8 cellular contexts compared by ENCODE assay signal in genomic region chr1:178282949-178283367, GRCh38.
DNase-seq lines count a peak whose midpoint lies in the region; ATAC-seq and TF ChIP-seq lines count a peak whose summit lies in the region.

No MANE protein-coding gene starts in this region.

- TF ChIP-seq CTCF in GM13977 (IDR thresholded peaks at IDR 0.05; ENCODE audit: extremely low read depth, insufficient read depth, missing control alignments) = peak; percentile 33

- H3K4me3 Mint-ChIP-seq in stimulated activated memory B cell treated with anti-CD40 and anti-IgM and Interleukin-4, amounts not matched to agents 10 μg/mL and 1 μg/mL and 100 μg/mL, for 72 hours = no peak overlapping the region

- H3K27me3 Mint-ChIP-seq in stimulated activated memory B cell treated with anti-CD40 and anti-IgM and Interleukin-4, amounts not matched to agents 10 μg/mL and 1 μg/mL and 100 μg/mL, for 72 hours = no peaks in the 10 kb centered on the region

- H3K27ac Mint-ChIP-seq in stimulated activated memory B cell treated with anti-CD40 and anti-IgM and Interleukin-4, amounts not matched to agents 10 μg/mL and 1 μg/mL and 100 μg/mL, for 72 hours = no peak overlapping the region

- in situ Hi-C loops in GM13977 (cut with MboI; ENCODE audit: low pct_unique_long_range_greater_than_20kb, low sequenced_read_pairs, unreplicated experiment) = no loop called here

- peak overlapping the region; percentile 52 for H3K27ac ChIP-seq in epithelial cell of prostate

- H3K4me1 Mint-ChIP-seq in stimulated activated memory B cell treated with anti-CD40 and anti-IgM and Interleukin-4, amounts not matched to agents 10 μg/mL and 1 μg/mL and 100 μg/mL, for 72 hours = no peaks in the 10 kb centered on the region

- no peaks in the 10 kb centered on the region for H3K9me3 Mint-ChIP-seq in stimulated activated memory B cell treated with anti-CD40 and anti-IgM and Interleukin-4, amounts not matched to agents 10 μg/mL and 1 μg/mL and 100 μg/mL, for 72 hours

- no peak for ATAC-seq in stimulated activated memory B cell treated with anti-CD40 and anti-IgM and Interleukin-4, amounts not matched to agents 10 μg/mL and 1 μg/mL and 100 μg/mL, for 72 hours

- no peaks in the 10 kb centered on the region for H3K36me3 Mint-ChIP-seq in stimulated activated memory B cell treated with anti-CD40 and anti-IgM and Interleukin-4, amounts not matched to agents 10 μg/mL and 1 μg/mL and 100 μg/mL, for 72 hours

- DNase-seq in GM13977 (ENCODE audit: low spot score) = peak; percentile 18
- DNase-seq in NOMO-1 treated with DMSO at 0.1 percent for 48 hours (lab: John Stamatoyannopoulos, UW; ENCODE audit: unreplicated experiment) = peak; percentile 88
- peak; percentile 22 for DNase-seq in epithelial cell of prostate (ENCODE audit: low read depth, low spot score)
- peak; percentile 68 for DNase-seq in pons (ENCODE audit: low spot score)
- DNase-seq in NCI-H1048 (lab: John Stamatoyannopoulos, UW) = no peak
- no peak for DNase-seq in NCI-H187 (lab: John Stamatoyannopoulos, UW)
- DNase-seq in activated CD4-positive, alpha-beta T cell treated with anti-CD3 and anti-CD28 coated beads for 1 hour = no peak

Comparison
In these comparisons a context has a peak if more than half of its experiments do, and no peak if none do; other contexts are left out.
1. DNase-seq: peak in GM13977 (single experiment), NOMO-1 treated with DMSO at 0.1 percent for 48 hours (single experiment), epithelial cell of prostate (single experiment) and pons (single experiment); none in NCI-H1048 (single experiment), NCI-H187 (0 of 2) and activated CD4-positive, alpha-beta T cell treated with anti-CD3 and anti-CD28 coated beads for 1 hour (single experiment).